10 cellular contexts compared by ENCODE assay signal in the genomic region with DNA sequence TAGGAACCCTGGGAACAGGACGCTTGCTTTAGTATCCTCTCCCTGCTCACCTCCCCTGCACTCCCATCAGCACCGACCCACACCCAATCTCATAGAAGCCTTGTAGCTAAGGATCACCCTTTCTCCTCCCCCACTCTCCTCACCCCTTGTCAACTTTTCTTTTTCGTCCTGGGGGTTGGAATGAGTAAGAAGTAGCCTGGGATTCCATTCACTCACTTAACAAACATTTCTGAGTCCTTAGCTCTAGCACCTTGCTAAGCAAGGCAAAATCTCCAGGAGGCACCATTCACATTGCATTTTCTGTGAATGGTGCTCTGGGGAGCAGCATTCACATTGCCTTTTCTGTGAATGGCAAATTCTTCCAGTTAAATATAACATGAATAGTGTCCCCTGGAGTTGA. TPM values are rescaled to one million over a fixed set of nuclear protein-coding genes. Genes with fewer than 3 reads are reported as not detected.
A peak's percentile ranks its signal among the peaks of the same experiment; 100 is the strongest.
DNase-seq lines count a peak whose midpoint lies in the region; ATAC-seq and TF ChIP-seq lines count a peak whose summit lies in the region.
"Had no signal": no experiment of that assay in that cellular context is flagged by ENCODE, and none has a peak within 500 bp of the region (broad histone marks: within the 10 kb centered on the region; RNA-seq: fewer than 3 reads in every experiment).

No MANE protein-coding gene starts in this region.

- H3K9ac ChIP-seq in DND-41 (ENCODE audit: low read depth, low read length), result peak overlapping the region; percentile 74; the same call in 1 of the 2 replicates
- H3K9ac ChIP-seq in NT2/D1 (ENCODE audit: insufficient read length, low read depth), result peak overlapping the region; percentile 78
- no peak overlapping the region for H3K9ac ChIP-seq in endodermal cell (ENCODE audit: extremely low read depth, low read length, poor library complexity, severe bottlenecking)
- H3K9ac ChIP-seq in neural cell (ENCODE audit: low read length), result peak overlapping the region; percentile 87

- no peak for TF ChIP-seq EP300 in neural cell (conservative IDR thresholded peaks at IDR 0.05; ENCODE audit: poor library complexity, severe bottlenecking)

- no peaks in the 10 kb centered on the region for H3K9me3 ChIP-seq in DND-41 (ENCODE audit: insufficient read depth, low read length, severe bottlenecking)
- no peaks in the 10 kb centered on the region for H3K9me3 ChIP-seq in NT2/D1 (ENCODE audit: insufficient read depth, low read length)
- H3K9me3 ChIP-seq in endodermal cell (ENCODE audit: control insufficient read depth, low read length), result no peaks in the 10 kb centered on the region
- H3K9me3 ChIP-seq in neural cell (ENCODE audit: low read length), result no peaks in the 10 kb centered on the region
- H3K9me3 ChIP-seq: prostate gland, tibial nerve had no signal

- H3K36me3 Mint-ChIP-seq in endodermal cell (ENCODE audit: low read depth), result peaks cover 13% of the 10 kb centered on the region

- H3K27ac ChIP-seq in DND-41 (ENCODE audit: low read length) (peak overlapping the region; percentile 85; the same call in 1 of the 2 replicates), endodermal cell (ENCODE audit: low read depth, low read length) (no peak overlapping the region), neural cell (ENCODE audit: low read length) (peak overlapping the region; percentile 96)

- ATAC-seq in DND-41 (ENCODE audit: insufficient read depth, low read depth) (no peak), GM18861 (IDR thresholded peaks at IDR 0.05; ENCODE audit: unreplicated experiment) (no peak)

- DNase-seq in DND-41 (no peak), NT2/D1 (ENCODE audit: low read depth, low spot score) (peak; percentile 83), endodermal cell (peak; percentile 90), occipital lobe (lab: John Stamatoyannopoulos, UW) (no peak), NCI-H1048 (lab: John Stamatoyannopoulos, UW) (no peak), foreskin melanocyte (no peak)

- H3K4me3 Mint-ChIP-seq in endodermal cell, result peak overlapping the region; percentile 80

- H2AFZ ChIP-seq in DND-41 (ENCODE audit: low read depth, low read length) (peak overlapping the region; percentile 67), neural cell (ENCODE audit: low read depth, low read length) (peak overlapping the region; percentile 99)

- TF ChIP-seq CTCF in DND-41 (IDR thresholded peaks at IDR 0.05; ENCODE audit: borderline replicate concordance, extremely low read depth, low read length, poor library complexity, severe bottlenecking) (no peak), endodermal cell (conservative IDR thresholded peaks at IDR 0.05) (no peak), neural cell (IDR thresholded peaks at IDR 0.05; ENCODE audit: poor library complexity, severe bottlenecking) (no peak)

- H3F3A ChIP-seq in neural cell (ENCODE audit: insufficient read depth, low read length, poor library complexity, severe bottlenecking), result no peaks in the 10 kb centered on the region

- no peaks in the 10 kb centered on the region for H3K27me3 ChIP-seq in DND-41 (ENCODE audit: insufficient read depth, low read length, poor library complexity)
- no peaks in the 10 kb centered on the region for H3K27me3 ChIP-seq in NT2/D1 (ENCODE audit: insufficient read depth, insufficient read length)
- H3K27me3 ChIP-seq in endodermal cell (ENCODE audit: control insufficient read depth, insufficient read depth, low read length, poor library complexity, severe bottlenecking), result no peaks in the 10 kb centered on the region
- H3K27me3 ChIP-seq in neural cell (ENCODE audit: insufficient read depth, low read depth, low read length), result no peaks in the 10 kb centered on the region
- H3K27me3 ChIP-seq: tibial nerve had no signal

- TF ChIP-seq RAD21 in neural cell (conservative IDR thresholded peaks at IDR 0.05), result no peak

- H3K27ac Mint-ChIP-seq in endodermal cell, result peak overlapping the region; percentile 91

- H3K4me2 ChIP-seq in DND-41 (ENCODE audit: insufficient read depth, low read length) (peak overlapping the region; percentile 93), neural cell (ENCODE audit: low read length) (peak overlapping the region; percentile 90)

- no peaks in the 10 kb centered on the region for H3K9me2 ChIP-seq in neural cell (ENCODE audit: insufficient read depth, low read length)

- no peaks in the 10 kb centered on the region for H3K79me2 ChIP-seq in DND-41 (ENCODE audit: insufficient read depth, low read length)
- no peaks in the 10 kb centered on the region for H3K79me2 ChIP-seq in neural cell (replicated peaks; ENCODE audit: insufficient read depth, low read length)

- H3K4me3 ChIP-seq in DND-41 (ENCODE audit: low read depth in 1 of 2, low read length in 2 of 2) (peak overlapping the region; percentile 77 to 80; a peak in 3 of 4 replicates), NT2/D1 (ENCODE audit: insufficient read length, low read depth) (peak overlapping the region; percentile 78), endodermal cell (ENCODE audit: low read length) (peak overlapping the region; percentile 91), neural cell (ENCODE audit: low read length) (peak overlapping the region; percentile 80)

- WGBS in endodermal cell (ENCODE audit: insufficient coverage in 1 of 2, insufficient read length in 1 of 2), 2 experiments, result 4 to 10% methylated on average over 2 to 3 of the region's 3 CpGs

- H3K4me1 Mint-ChIP-seq in endodermal cell, result peaks cover 24% of the 10 kb centered on the region

- peaks cover 25% of the 10 kb centered on the region for H3K4me1 ChIP-seq in DND-41 (ENCODE audit: insufficient read depth, low read length)
- no peaks in the 10 kb centered on the region for H3K4me1 ChIP-seq in NT2/D1 (ENCODE audit: insufficient read depth, insufficient read length)
- H3K4me1 ChIP-seq in endodermal cell (ENCODE audit: control insufficient read depth, insufficient read depth, low read length), result peaks cover 3% of the 10 kb centered on the region

- H3K9me3 Mint-ChIP-seq in endodermal cell, result peaks cover 2% of the 10 kb centered on the region

- H4K20me1 ChIP-seq in DND-41 (ENCODE audit: insufficient read depth, low read length) (no peaks in the 10 kb centered on the region), neural cell (ENCODE audit: insufficient read depth) (no peaks in the 10 kb centered on the region)

- H3K36me3 ChIP-seq in DND-41 (ENCODE audit: insufficient read depth, low read length) (no peaks in the 10 kb centered on the region), NT2/D1 (ENCODE audit: insufficient read depth, insufficient read length, low read length) (peaks cover 15% of the 10 kb centered on the region), endodermal cell (ENCODE audit: control insufficient read depth, insufficient read depth, low read length) (no peaks in the 10 kb centered on the region), neural cell (ENCODE audit: insufficient read depth, low read length) (no peaks in the 10 kb centered on the region)
- H3K36me3 ChIP-seq: prostate gland had no signal

- peaks cover 1% of the 10 kb centered on the region for H3K27me3 Mint-ChIP-seq in endodermal cell (ENCODE audit: insufficient read depth)

TF ChIP-seq in neural cell, 6 proteins besides CTCF, POLR2A, EP300 and RAD21:
- TF ChIP-seq POLR2AphosphoS5 (IDR thresholded peaks at IDR 0.05), result no peak
- no peak for TF ChIP-seq SMC3 (conservative IDR thresholded peaks at IDR 0.05; ENCODE audit: poor library complexity)
- TF ChIP-seq, protein P1, sequence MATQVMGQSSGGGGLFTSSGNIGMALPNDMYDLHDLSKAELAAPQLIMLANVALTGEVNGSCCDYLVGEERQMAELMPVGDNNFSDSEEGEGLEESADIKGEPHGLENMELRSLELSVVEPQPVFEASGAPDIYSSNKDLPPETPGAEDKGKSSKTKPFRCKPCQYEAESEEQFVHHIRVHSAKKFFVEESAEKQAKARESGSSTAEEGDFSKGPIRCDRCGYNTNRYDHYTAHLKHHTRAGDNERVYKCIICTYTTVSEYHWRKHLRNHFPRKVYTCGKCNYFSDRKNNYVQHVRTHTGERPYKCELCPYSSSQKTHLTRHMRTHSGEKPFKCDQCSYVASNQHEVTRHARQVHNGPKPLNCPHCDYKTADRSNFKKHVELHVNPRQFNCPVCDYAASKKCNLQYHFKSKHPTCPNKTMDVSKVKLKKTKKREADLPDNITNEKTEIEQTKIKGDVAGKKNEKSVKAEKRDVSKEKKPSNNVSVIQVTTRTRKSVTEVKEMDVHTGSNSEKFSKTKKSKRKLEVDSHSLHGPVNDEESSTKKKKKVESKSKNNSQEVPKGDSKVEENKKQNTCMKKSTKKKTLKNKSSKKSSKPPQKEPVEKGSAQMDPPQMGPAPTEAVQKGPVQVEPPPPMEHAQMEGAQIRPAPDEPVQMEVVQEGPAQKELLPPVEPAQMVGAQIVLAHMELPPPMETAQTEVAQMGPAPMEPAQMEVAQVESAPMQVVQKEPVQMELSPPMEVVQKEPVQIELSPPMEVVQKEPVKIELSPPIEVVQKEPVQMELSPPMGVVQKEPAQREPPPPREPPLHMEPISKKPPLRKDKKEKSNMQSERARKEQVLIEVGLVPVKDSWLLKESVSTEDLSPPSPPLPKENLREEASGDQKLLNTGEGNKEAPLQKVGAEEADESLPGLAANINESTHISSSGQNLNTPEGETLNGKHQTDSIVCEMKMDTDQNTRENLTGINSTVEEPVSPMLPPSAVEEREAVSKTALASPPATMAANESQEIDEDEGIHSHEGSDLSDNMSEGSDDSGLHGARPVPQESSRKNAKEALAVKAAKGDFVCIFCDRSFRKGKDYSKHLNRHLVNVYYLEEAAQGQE (IDR thresholded peaks at IDR 0.05; ENCODE audit: borderline replicate concordance), result no peak

RNA-seq across cellular contexts. Expression of a gene that starts 1.1 kb away (rescaled TPM):
- total RNA-seq in endodermal cell (10 to 100 TPM; 22.6 to 29.3 TPM), occipital lobe (8.9 TPM)
- polyA plus RNA-seq in endodermal cell (2013, experiment 1 of 2), result 12.2 TPM
- 11.0 TPM for polyA plus RNA-seq in endodermal cell (2013, experiment 2 of 2)
- polyA plus RNA-seq in neural cell, result 27.2 and 30.7 TPM in 2 replicates
- polyA minus RNA-seq in neural cell, result 5.6 and 6.8 TPM in 2 replicates

RNA-seq across cellular contexts. Expression of a gene that starts 10.9 kb away (rescaled TPM):
- total RNA-seq in endodermal cell (100 to 1,000 TPM; 110 to 133 TPM), occipital lobe (10.1 TPM)
- 72.5 TPM for polyA plus RNA-seq in endodermal cell (2013, experiment 1 of 2)
- 68.6 TPM for polyA plus RNA-seq in endodermal cell (2013, experiment 2 of 2)
- polyA plus RNA-seq in neural cell, result 8.7 and 16.0 TPM in 2 replicates
- 20.1 and 21.9 TPM in 2 replicates for polyA minus RNA-seq in neural cell

RNA-seq across cellular contexts. Expression of a gene that starts 20.7 kb away (rescaled TPM):
- total RNA-seq in endodermal cell (1 to 10 TPM in 1 of 2 donors, under 1 TPM in 1; 0.55 to 1.0 TPM), occipital lobe (2.2 TPM)
- polyA plus RNA-seq in endodermal cell (2013, experiment 1 of 2), result 0.71 TPM
- polyA plus RNA-seq in endodermal cell (2013, experiment 2 of 2), result 0.37 TPM
- polyA plus RNA-seq in neural cell, result 1.5 TPM in 1 of 2 replicates, not detected in the other
- polyA minus RNA-seq in neural cell, result not detected in 2 replicates

RNA-seq across cellular contexts. Expression of a gene that starts 23.8 kb away (rescaled TPM):
- 1 to 10 TPM; 1.5 to 1.9 TPM for total RNA-seq in endodermal cell
- 2.5 TPM for polyA plus RNA-seq in endodermal cell (2013, experiment 1 of 2)
- 2.1 TPM for polyA plus RNA-seq in endodermal cell (2013, experiment 2 of 2)
- polyA plus RNA-seq in neural cell, result 3.3 and 3.7 TPM in 2 replicates
- 1.7 and 2.1 TPM in 2 replicates for polyA minus RNA-seq in neural cell
- 0.47 TPM for total RNA-seq in occipital lobe

RNA-seq across cellular contexts. Expression of a gene that starts 41.4 kb away (rescaled TPM):
- total RNA-seq in endodermal cell (10 to 100 TPM; 42.6 to 57.0 TPM), occipital lobe (10.1 TPM)
- polyA plus RNA-seq in endodermal cell (2013, experiment 1 of 2), result 57.8 TPM
- 57.7 TPM for polyA plus RNA-seq in endodermal cell (2013, experiment 2 of 2)
- polyA plus RNA-seq in neural cell, result 104 and 106 TPM in 2 replicates
- 23.6 and 24.3 TPM in 2 replicates for polyA minus RNA-seq in neural cell

Comparison
In these comparisons a context has a peak if more than half of its experiments do, and no peak if none do; other contexts are left out.
1. DNase-seq: peak in NT2/D1 (single experiment) and endodermal cell (single experiment); none in DND-41 (single experiment), occipital lobe (single experiment), NCI-H1048 (single experiment) and foreskin melanocyte (single experiment).
2. Peak in every context shown above with its lines, with median percentiles within 50 percentile points of each other: H3K4me3 ChIP-seq.